Comparison of ENCODE assay signal across 8 cellular contexts in genomic region chr7:94654764-94655561, GRCh38. TPM values are rescaled to one million over a fixed set of nuclear protein-coding genes. Genes with fewer than 3 reads are reported as not detected.
A peak's percentile ranks its signal among the peaks of the same experiment; 100 is the strongest.
DNase-seq lines count a peak whose midpoint lies in the region; ATAC-seq and TF ChIP-seq lines count a peak whose summit lies in the region.

No MANE protein-coding gene starts in this region.

- intact Hi-C loops in naive thymus-derived CD4-positive, alpha-beta T cell (cut with micrococcal nuclease): loop anchor here (5.0 to 10.0 kb wide), 7 partner anchors 210 to 1823 kb away; partner anchors contain the start of genes BET1 (in 1 of the 2), PON2 (in 1 of the 2), SAMD9 (in 1 of the 2) and SLC25A13 (in 1 of the 2)

- peaks cover 9% of the 10 kb centered on the region for H3K27me3 ChIP-seq in BLaER1
- H3K27me3 ChIP-seq in naive thymus-derived CD4-positive, alpha-beta T cell (ENCODE audit: control insufficient read depth in 2 of 2, insufficient read depth in 2 of 2, low read length in 2 of 2): peaks cover 14 to 32% of the 10 kb centered on the region in 2 donors

- H3K9me3 Mint-ChIP-seq in naive thymus-derived CD4-positive, alpha-beta T cell: peaks cover 0 to 13% (median 0%) of the 10 kb centered on the region in 11 donors

- POLR2A ChIA-PET in naive thymus-derived CD4-positive, alpha-beta T cell (lab: Charles Lee): no interaction called here

- DNase-seq in HFF-Myc (ENCODE audit: extremely low read depth, low read depth) (no peak), T-helper 17 cell (no peak), fibroblast of gingiva (ENCODE audit: low read depth) (peak; percentile 73), GM19240 (ENCODE audit: insufficient read length, low spot score) (no peak)
- DNase-seq in naive thymus-derived CD4-positive, alpha-beta T cell: peak in 3 of 9 donors; percentile 4 to 23 (median 4)

- peak overlapping the region; percentile 79 for H3K4me3 Mint-ChIP-seq in T-helper 17 cell
- peak overlapping the region; percentile 32 to 89 (median 70) for H3K4me3 Mint-ChIP-seq in naive thymus-derived CD4-positive, alpha-beta T cell

- H3K4me2 ChIP-seq in BLaER1: peak overlapping the region; percentile 66

- H3K27ac Mint-ChIP-seq in T-helper 17 cell: peak overlapping the region; percentile 53
- H3K27ac Mint-ChIP-seq in naive thymus-derived CD4-positive, alpha-beta T cell: no peak overlapping the region

- H3K27me3 Mint-ChIP-seq in T-helper 17 cell: peaks cover 33% of the 10 kb centered on the region
- H3K27me3 Mint-ChIP-seq in naive thymus-derived CD4-positive, alpha-beta T cell: peaks cover 35 to 52% (median 45%) of the 10 kb centered on the region in 5 donors

- H3K4me1 Mint-ChIP-seq in T-helper 17 cell: peaks cover 14% of the 10 kb centered on the region
- peaks cover 8 to 24% (median 17%) of the 10 kb centered on the region in 7 donors for H3K4me1 Mint-ChIP-seq in naive thymus-derived CD4-positive, alpha-beta T cell

- no peak for TF ChIP-seq CTCF in HFF-Myc (IDR thresholded peaks at IDR 0.05; ENCODE audit: low read depth, low read length, missing control alignments)

- peaks cover 10% of the 10 kb centered on the region for H3K4me1 ChIP-seq in BLaER1
- H3K4me1 ChIP-seq in naive thymus-derived CD4-positive, alpha-beta T cell (ENCODE audit: control insufficient read depth in 2 of 2, insufficient read depth in 2 of 2, low read length in 2 of 2): peaks cover 15 to 16% of the 10 kb centered on the region in 2 donors

- peaks cover 3% of the 10 kb centered on the region for H4K20me1 ChIP-seq in BLaER1

- peak overlapping the region; percentile 74 for H3K9ac ChIP-seq in BLaER1

- CTCF ChIA-PET in naive thymus-derived CD4-positive, alpha-beta T cell (lab: Charles Lee): no interaction called here

- peak overlapping the region; percentile 64; the same call in 1 of the 2 replicates for H3K27ac ChIP-seq in BLaER1
- no peak overlapping the region for H3K27ac ChIP-seq in naive thymus-derived CD4-positive, alpha-beta T cell (ENCODE audit: low read depth, low read length)

- no peaks in the 10 kb centered on the region for H3K36me3 Mint-ChIP-seq in T-helper 17 cell (ENCODE audit: low read depth)
- no peaks in the 10 kb centered on the region for H3K36me3 Mint-ChIP-seq in naive thymus-derived CD4-positive, alpha-beta T cell

- peak overlapping the region; percentile 72 for H3K4me3 ChIP-seq in BLaER1
- H3K4me3 ChIP-seq in HFF-Myc (replicated peaks; ENCODE audit: low read depth, low read length): peak overlapping the region; percentile 58
- H3K4me3 ChIP-seq in naive thymus-derived CD4-positive, alpha-beta T cell (ENCODE audit: low read length): peak overlapping the region; percentile 44

- ATAC-seq in T-helper 17 cell (no peak), HG03439 (IDR thresholded peaks at IDR 0.05; ENCODE audit: unreplicated experiment) (no peak), HG03432 (IDR thresholded peaks at IDR 0.05; ENCODE audit: unreplicated experiment) (no peak)
- ATAC-seq in naive thymus-derived CD4-positive, alpha-beta T cell: no peak

- no peaks in the 10 kb centered on the region for H3K36me3 ChIP-seq in BLaER1
- no peaks in the 10 kb centered on the region for H3K36me3 ChIP-seq in naive thymus-derived CD4-positive, alpha-beta T cell (ENCODE audit: control insufficient read depth in 2 of 3, insufficient read depth in 3 of 3, low read length in 3 of 3)

- H3K9me3 ChIP-seq in BLaER1: peaks cover 23% of the 10 kb centered on the region
- no peaks in the 10 kb centered on the region for H3K9me3 ChIP-seq in T-helper 17 cell (ENCODE audit: control insufficient read depth, low read length, poor library complexity, severe bottlenecking)
- H3K9me3 ChIP-seq in naive thymus-derived CD4-positive, alpha-beta T cell (ENCODE audit: control insufficient read depth in 2 of 3, low read length in 3 of 3): no peaks in the 10 kb centered on the region

RNA-seq across cellular contexts. Expression of gene SGCE, which starts 1.0 kb away (rescaled TPM):
- under 1 TPM in 1 of 2 donors, not detected in 1; 0.65 TPM for total RNA-seq in T-helper 17 cell
- total RNA-seq in naive thymus-derived CD4-positive, alpha-beta T cell: under 1 TPM in 3 of 5 experiments, not detected in 2; 0.16 to 0.78 (median 0.19) TPM
- under 1 TPM; 0.08 to 0.43 TPM for polyA plus RNA-seq in naive thymus-derived CD4-positive, alpha-beta T cell
